21 cellular contexts compared by ENCODE assay signal in genomic region chr13:68608147-68608546, GRCh38.
DNase-seq lines count a peak whose midpoint lies in the region; TF ChIP-seq lines count a peak whose summit lies in the region.
"Had no signal": no experiment of that assay in that cellular context is flagged by ENCODE, and none has a peak within 500 bp of the region (broad histone marks: within the 10 kb centered on the region; RNA-seq: fewer than 3 reads in every experiment).

No MANE protein-coding gene starts in this region.

- CTCF ChIA-PET in CD4-positive, alpha-beta memory T cell (lab: Charles Lee; ENCODE audit: partially characterized antibody): no interaction called here

- no peaks in the 10 kb centered on the region for H3K9me3 ChIP-seq in Karpas-422 (ENCODE audit: low read length)
- H3K9me3 ChIP-seq in CD4-positive, alpha-beta memory T cell (ENCODE audit: control insufficient read depth in 1 of 2, low read length in 2 of 2): no peaks in the 10 kb centered on the region
- H3K9me3 ChIP-seq: BLaER1 treated with 17β-estradiol and CSF1 and Interleukin-3, amounts not matched to agents 10 nM and 100 nM had no signal

- H3K4me1 ChIP-seq in Karpas-422 (ENCODE audit: low read length): peaks cover 5% of the 10 kb centered on the region
- H3K4me1 ChIP-seq in CD4-positive, alpha-beta memory T cell (ENCODE audit: insufficient read depth, low read length): no peaks in the 10 kb centered on the region
- H3K4me1 ChIP-seq: BLaER1 treated with 17β-estradiol and CSF1 and Interleukin-3, amounts not matched to agents 10 nM and 100 nM; SJSA1 had no signal

- peak overlapping the region; percentile 18; the same call in 1 of the 2 replicates for H3K9ac ChIP-seq in Karpas-422 (ENCODE audit: low read length)
- H3K9ac ChIP-seq: BLaER1 treated with 17β-estradiol and CSF1 and Interleukin-3, amounts not matched to agents 10 nM and 100 nM; KMS-11 had no signal

- DNase-seq in Caki2 (ENCODE audit: low read depth): peak; percentile 0
- DNase-seq in Karpas-422: peak; percentile 52
- peak; percentile 28 for DNase-seq in SK-MEL-5 (ENCODE audit: low read depth, low spot score)
- DNase-seq in kidney epithelial cell (ENCODE audit: low read depth): peak; percentile 2
- no peak for DNase-seq in activated naive CD4-positive, alpha-beta T cell treated with anti-CD3 and anti-CD28 coated beads, Interleukin-2, amount 50 U/mL, for 16 hours
- DNase-seq in amniotic stem cell (lab: John Stamatoyannopoulos, UW): no peak
- DNase-seq in CD4-positive, alpha-beta memory T cell: no peak
- DNase-seq: Calu3; CD8-positive, alpha-beta T cell; DMS153; IMR-90; NCI-H1092; NCI-H1436; NCI-H187 treated with DMSO at 0.1 percent for 48 hours; NCI-H2171; NCI-H345; NCI-H524; NCI-H774 had no signal

- in situ Hi-C loops in Caki2 (cut with HindIII; ENCODE audit: low pct_unique_long_range_greater_than_20kb, low sequenced_read_pairs) (no loop called here), SK-MEL-5 (cut with HindIII; ENCODE audit: low pct_unique_long_range_greater_than_20kb, low sequenced_read_pairs) (no loop called here)

- no peak for TF ChIP-seq CTCF in kidney epithelial cell (IDR thresholded peaks at IDR 0.05; ENCODE audit: insufficient read depth, low read length, poor library complexity, severe bottlenecking)

- peak overlapping the region; percentile 58 for H3K4me2 ChIP-seq in Karpas-422 (ENCODE audit: low read depth, low read length, poor library complexity, severe bottlenecking)
- H3K4me2 ChIP-seq: BLaER1 treated with 17β-estradiol and CSF1 and Interleukin-3, amounts not matched to agents 10 nM and 100 nM; KMS-11 had no signal

- no peaks in the 10 kb centered on the region for H3K4me1 Mint-ChIP-seq in CD4-positive, alpha-beta memory T cell

- no peaks in the 10 kb centered on the region for H3K79me2 ChIP-seq in Karpas-422 (ENCODE audit: low read length)

- H3K4me3 ChIP-seq in Karpas-422 (ENCODE audit: low read length) (peak overlapping the region; percentile 22; the same call in 1 of the 2 replicates), kidney epithelial cell (ENCODE audit: low read depth, low read length) (no peak overlapping the region)
- no peak overlapping the region for H3K4me3 ChIP-seq in CD4-positive, alpha-beta memory T cell (ENCODE audit: low read length in 2 of 2)
- H3K4me3 ChIP-seq: BLaER1 treated with 17β-estradiol and CSF1 and Interleukin-3, amounts not matched to agents 10 nM and 100 nM; SJSA1 had no signal

- H3K9me2 ChIP-seq in Karpas-422 (replicated peaks; ENCODE audit: insufficient read depth, low read length): no peaks in the 10 kb centered on the region

- no peak overlapping the region for H3K27ac Mint-ChIP-seq in CD4-positive, alpha-beta memory T cell
- H3K27ac Mint-ChIP-seq: CD8-positive, alpha-beta T cell had no signal

- H3K36me3 ChIP-seq in Karpas-422 (ENCODE audit: insufficient read depth, low read length) (no peaks in the 10 kb centered on the region), kidney epithelial cell (ENCODE audit: control insufficient read depth, insufficient read depth, low read length) (no peaks in the 10 kb centered on the region)
- no peaks in the 10 kb centered on the region for H3K36me3 ChIP-seq in CD4-positive, alpha-beta memory T cell (ENCODE audit: insufficient read depth, low read length)
- H3K36me3 ChIP-seq: BLaER1 treated with 17β-estradiol and CSF1 and Interleukin-3, amounts not matched to agents 10 nM and 100 nM; SJSA1 had no signal

- H3K27me3 ChIP-seq in Karpas-422 (ENCODE audit: low read length): no peaks in the 10 kb centered on the region
- no peaks in the 10 kb centered on the region for H3K27me3 ChIP-seq in kidney epithelial cell (ENCODE audit: control insufficient read depth, insufficient read depth, low read length)
- H3K27me3 ChIP-seq in CD4-positive, alpha-beta memory T cell (ENCODE audit: insufficient read depth, low read length): no peaks in the 10 kb centered on the region
- H3K27me3 ChIP-seq: BLaER1 treated with 17β-estradiol and CSF1 and Interleukin-3, amounts not matched to agents 10 nM and 100 nM; SJSA1 had no signal

- peaks cover 0 to 8% (median 2%) of the 10 kb centered on the region in 8 donors for H3K9me3 Mint-ChIP-seq in CD4-positive, alpha-beta memory T cell

- no peaks in the 10 kb centered on the region for H3K27me3 Mint-ChIP-seq in CD4-positive, alpha-beta memory T cell

- no peaks in the 10 kb centered on the region for H3K36me3 Mint-ChIP-seq in CD4-positive, alpha-beta memory T cell
- H3K36me3 Mint-ChIP-seq: CD8-positive, alpha-beta T cell had no signal

- H4K20me1 ChIP-seq in Karpas-422 (ENCODE audit: insufficient read depth, low read depth, low read length): no peaks in the 10 kb centered on the region
- H4K20me1 ChIP-seq: BLaER1 treated with 17β-estradiol and CSF1 and Interleukin-3, amounts not matched to agents 10 nM and 100 nM had no signal

- no peak overlapping the region for H3K4me3 Mint-ChIP-seq in CD4-positive, alpha-beta memory T cell
- H3K4me3 Mint-ChIP-seq: CD8-positive, alpha-beta T cell had no signal

- no peak overlapping the region for H3K27ac ChIP-seq in Karpas-422 (ENCODE audit: low read length)
- no peak overlapping the region for H3K27ac ChIP-seq in CD4-positive, alpha-beta memory T cell (ENCODE audit: low read depth, low read length)
- H3K27ac ChIP-seq: BLaER1 treated with 17β-estradiol and CSF1 and Interleukin-3, amounts not matched to agents 10 nM and 100 nM; KMS-11; SJSA1 had no signal

- POLR2A ChIA-PET in CD4-positive, alpha-beta memory T cell (lab: Charles Lee; ENCODE audit: partially characterized antibody): no interaction called here

- intact Hi-C loops in CD4-positive, alpha-beta memory T cell (cut with micrococcal nuclease): no loop called here

- peak overlapping the region; percentile 88 for H2AFZ ChIP-seq in Karpas-422 (ENCODE audit: low read length)

Comparison
In these comparisons a context has a peak if more than half of its experiments do, and no peak if none do; other contexts are left out.
1. DNase-seq: peak in Caki2 (single experiment), Karpas-422 (single experiment), SK-MEL-5 (single experiment) and kidney epithelial cell (single experiment); none in activated naive CD4-positive, alpha-beta T cell treated with anti-CD3 and anti-CD28 coated beads, Interleukin-2, amount 50 U/mL, for 16 hours (single experiment), amniotic stem cell (single experiment) and CD4-positive, alpha-beta memory T cell (0 of 5).